In genomic region chr3:14467723-14468620, GRCh38 we compare ENCODE assay signal across 7 cellular contexts.
DNase-seq lines count a peak whose midpoint lies in the region; ATAC-seq, FAIRE-seq and TF ChIP-seq lines count a peak whose summit lies in the region.

No MANE protein-coding gene starts in this region.

- H3K9me3 Mint-ChIP-seq in activated T-cell treated with anti-CD3 and anti-CD28 coated beads, Interleukin-2, amount 50 U/mL, for 4 hours, result no peaks in the 10 kb centered on the region

- intact Hi-C loops in posterior vena cava (cut with DNase I), result loop anchor here (2.0 to 10.0 kb wide), 4 partner anchors 207 to 569 kb away; partner anchors contain the start of genes CHCHD4 (in 1 of the 2) and TMEM43 (in 1 of the 2)

- peaks cover 0 to 6% of the 10 kb centered on the region in 2 experiments for H3K4me1 ChIP-seq in neutrophil (ENCODE audit: control insufficient read depth in 1 of 2, insufficient read depth in 1 of 2, low read depth in 1 of 2, low read length in 1 of 2)

- no peak overlapping the region for H3K4me3 ChIP-seq in neutrophil (ENCODE audit: low read depth in 1 of 2, low read length in 1 of 2)

- peaks cover 100% of the 10 kb centered on the region for H3K36me3 ChIP-seq in neutrophil

- no peak for TF ChIP-seq POLR2A in GM12891 (IDR thresholded peaks at IDR 0.05; ENCODE audit: low read depth, low read length)

- peak; percentile 81 for TF ChIP-seq CTCF in neutrophil (IDR thresholded peaks at IDR 0.05)

- H3K4me1 Mint-ChIP-seq in activated T-cell treated with anti-CD3 and anti-CD28 coated beads, Interleukin-2, amount 50 U/mL, for 4 hours (ENCODE audit: low read depth), result peaks cover 3% of the 10 kb centered on the region

- peaks cover 14% of the 10 kb centered on the region for H3K36me3 Mint-ChIP-seq in activated T-cell treated with anti-CD3 and anti-CD28 coated beads, Interleukin-2, amount 50 U/mL, for 4 hours (ENCODE audit: insufficient read depth)

- H3K27me3 Mint-ChIP-seq in activated T-cell treated with anti-CD3 and anti-CD28 coated beads, Interleukin-2, amount 50 U/mL, for 4 hours (ENCODE audit: low read depth), result no peaks in the 10 kb centered on the region

- peak; percentile 93 for FAIRE-seq in GM12891 (lab: Jason Lieb, UNC)

- peak; percentile 60 to 63 for ATAC-seq in activated T-cell treated with anti-CD3 and anti-CD28 coated beads, Interleukin-2, amount 50 U/mL, for 4 hours
- ATAC-seq in HG02970 (IDR thresholded peaks at IDR 0.05; ENCODE audit: low FRiP score, unreplicated experiment), result no peak

- peak; percentile 81 for DNase-seq in GM12891 (ENCODE audit: insufficient read length, low spot score)
- peak; percentile 52 for DNase-seq in NCI-H2227 (lab: John Stamatoyannopoulos, UW; ENCODE audit: unreplicated experiment)
- peak; percentile 46 for DNase-seq in activated T-cell treated with anti-CD3 and anti-CD28 coated beads, Interleukin-2, amount 50 U/mL, for 4 hours
- peak; percentile 28 for DNase-seq in fibroblast of gingiva (ENCODE audit: low read depth)
- no peak for DNase-seq in posterior vena cava (ENCODE audit: low spot score)

- peaks cover 5% of the 10 kb centered on the region for H3K9me3 ChIP-seq in neutrophil

- H3K4me3 Mint-ChIP-seq in activated T-cell treated with anti-CD3 and anti-CD28 coated beads, Interleukin-2, amount 50 U/mL, for 4 hours, result no peak overlapping the region

- peak overlapping the region; percentile 60 for H3K27ac ChIP-seq in neutrophil

- H3K27me3 ChIP-seq in neutrophil, result no peaks in the 10 kb centered on the region

TF ChIP-seq in GM12891, 5 proteins besides CTCF, POLR2A, EP300 and RAD21:
- no peak for TF ChIP-seq POLR2AphosphoS5 (IDR thresholded peaks at IDR 0.05; ENCODE audit: low read depth, low read length)
- TF ChIP-seq POU2F2 (IDR thresholded peaks at IDR 0.05; ENCODE audit: low read depth, low read length), result no peak
- TF ChIP-seq TAF1 (IDR thresholded peaks at IDR 0.05; ENCODE audit: low read depth, low read length), result no peak
- TF ChIP-seq SPI1 (IDR thresholded peaks at IDR 0.05; ENCODE audit: low read depth, low read length), result no peak
- no peak for TF ChIP-seq PAX5 (IDR thresholded peaks at IDR 0.05; ENCODE audit: insufficient read depth, low read length, severe bottlenecking)
TF ChIP-seq in GM12891: peak in this region for 0.
